In the genomic region with DNA sequence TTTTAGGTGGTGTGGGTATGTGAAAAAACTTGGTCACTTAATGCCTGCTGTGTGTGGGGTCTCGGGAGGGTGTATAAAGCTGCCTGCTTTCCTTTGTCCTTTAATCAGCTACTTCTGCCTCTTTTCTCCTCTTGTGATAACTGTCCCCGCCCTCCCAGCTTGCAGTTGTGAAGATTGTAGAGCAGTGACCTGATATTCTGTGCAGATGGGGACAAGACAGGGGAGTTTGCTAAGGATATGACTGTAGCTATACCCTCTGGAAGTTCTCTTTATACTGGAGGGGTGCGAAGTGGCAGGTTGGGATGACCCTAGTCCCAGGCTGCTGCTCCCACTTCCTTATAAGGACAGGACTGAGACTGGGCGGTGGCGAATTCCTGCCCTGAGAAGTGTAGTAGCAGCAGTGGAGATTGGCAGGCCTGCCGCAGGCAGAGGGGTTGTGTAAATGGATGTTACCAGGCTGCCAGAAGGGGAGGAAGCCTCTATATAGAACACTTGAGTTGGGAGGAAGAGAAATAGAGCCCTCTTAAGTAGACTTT, we compare ENCODE assay signal across 8 cellular contexts. TPM values are rescaled to one million over a fixed set of nuclear protein-coding genes. Genes with fewer than 3 reads are reported as not detected.
DNase-seq lines count a peak whose midpoint lies in the region; ATAC-seq, FAIRE-seq and TF ChIP-seq lines count a peak whose summit lies in the region.

No MANE protein-coding gene starts in this region.

- H4K20me1 ChIP-seq in GM12878 (ENCODE audit: control insufficient read depth, insufficient read depth): no peaks in the 10 kb centered on the region

- DNase-seq in AG10803 (ENCODE audit: low read depth) (peak; percentile 78), NOMO-1 treated with dmso at 0.1 percent for 144 hours (lab: John Stamatoyannopoulos, UW; ENCODE audit: unreplicated experiment) (peak; percentile 51), GM12878 (ENCODE audit: low read depth, low spot score) (no peak), hypothalamus (lab: John Stamatoyannopoulos, UW) (peak in 33 of 51 donors; percentile 5 to 54 (median 25)), psoas muscle (peak; percentile 78 to 92), NCI-H1694 treated with DMSO at 0.1 percent for 48 hours (lab: John Stamatoyannopoulos, UW) (no peak)

- H3K4me3 ChIP-seq in AG10803 (ENCODE audit: low read length) (peak overlapping the region; percentile 100), GM12878 (peak overlapping the region; percentile 90), psoas muscle (peak overlapping the region; percentile 95)

- no peak for TF ChIP-seq CTCF in AG10803 (conservative IDR thresholded peaks at IDR 0.05; ENCODE audit: low read length)
- no peak for TF ChIP-seq CTCF in GM12878 (IDR thresholded peaks at IDR 0.05 in 2 of 3, conservative IDR thresholded peaks at IDR 0.05 in 1 of 3; ENCODE audit: control insufficient read depth in 2 of 3, extremely low read depth in 1 of 3, insufficient read depth in 1 of 3, low read depth in 3 of 3, low read length in 3 of 3)
- TF ChIP-seq CTCF in psoas muscle (IDR thresholded peaks at IDR 0.05): no peak

- RAD21 ChIA-PET in GM12878 (lab: Charles Lee; ENCODE audit: unreplicated experiment): interaction anchor here (1.2 to 2.8 kb wide), 7 partner anchors 17 to 62 kb away, joined by 3 to 18 read pairs (median 5); a partner anchor contains a TSS

- H3K9me3 ChIP-seq in GM12878 (replicated peaks; ENCODE audit: control insufficient read depth, insufficient read depth, low read length) (no peaks in the 10 kb centered on the region), psoas muscle (no peaks in the 10 kb centered on the region)

- FAIRE-seq in GM12878 (lab: Jason Lieb, UNC): peak; percentile 18

- H3K9ac ChIP-seq in GM12878 (ENCODE audit: control insufficient read depth, insufficient read depth, low read length): peak overlapping the region; percentile 89

- WGBS in GM12878 (ENCODE audit: insufficient coverage, insufficient replicate concordance, low lambda C conversion rate, missing lambda C conversion rate): 0% methylated on average over 6 of the region's 6 CpGs
- 0 to 1% (median 1%) methylated on average over 6 of the region's 6 CpGs for WGBS in psoas muscle, 3 donors

- peak overlapping the region; percentile 98 for H3K4me2 ChIP-seq in GM12878 (ENCODE audit: control insufficient read depth, insufficient read depth)

- ATAC-seq in GM18505 (IDR thresholded peaks at IDR 0.05; ENCODE audit: unreplicated experiment): no peak
- peak; percentile 18 for ATAC-seq in GM12878
- peak; percentile 68 to 82 (median 78) for ATAC-seq in psoas muscle
- no peak for ATAC-seq in GM18511 (IDR thresholded peaks at IDR 0.05; ENCODE audit: unreplicated experiment)

- TF ChIP-seq EP300 in GM12878 (IDR thresholded peaks at IDR 0.05; ENCODE audit: borderline replicate concordance in 1 of 2, control insufficient read depth in 1 of 2, low read depth in 2 of 2, low read length in 2 of 2): no peak

- H2AFZ ChIP-seq in GM12878 (ENCODE audit: control insufficient read depth, low read depth, low read length): no peak overlapping the region

- SMC1A ChIA-PET in GM12878 (lab: Charles Lee; ENCODE audit: uncharacterized antibody, unreplicated experiment): interaction anchor here (0.6 to 2.4 kb wide), 5 partner anchors 17 to 34 kb away, joined by 3 to 12 read pairs (median 3); a partner anchor contains a TSS

- H3K27ac ChIP-seq in GM12878 (ENCODE audit: control insufficient read depth, insufficient read depth) (peak overlapping the region; percentile 91), psoas muscle (peak overlapping the region; percentile 94)

- H3K27me3 ChIP-seq in GM12878 (replicated peaks in 1 of 2; ENCODE audit: control insufficient read depth in 2 of 2, insufficient read depth in 2 of 2, low read length in 1 of 2): no peaks in the 10 kb centered on the region
- no peaks in the 10 kb centered on the region for H3K27me3 ChIP-seq in psoas muscle (ENCODE audit: insufficient read depth in 3 of 3, low read length in 2 of 3)

- intact Hi-C loops in GM12878 (cut with micrococcal nuclease; ENCODE audit: unreplicated experiment): loop anchor here (2.0 kb wide), 1 partner anchor 30 kb away; a partner anchor contains a TSS
- intact Hi-C loops in psoas muscle (cut with DNase I): loop anchor here (2.0 to 5.0 kb wide), 2 partner anchors 36 to 37 kb away; no protein-coding TSS in a partner anchor

- H3K36me3 ChIP-seq in GM12878 (ENCODE audit: control insufficient read depth in 2 of 2, insufficient read depth in 2 of 2, low read length in 1 of 2) (peaks cover 23 to 28% of the 10 kb centered on the region in 2 experiments), psoas muscle (ENCODE audit: insufficient read depth in 1 of 2, low read depth in 1 of 2) (peaks cover 21 to 46% of the 10 kb centered on the region in 2 donors)

- H3K4me1 ChIP-seq in GM12878 (ENCODE audit: control insufficient read depth, insufficient read depth, low read length): peaks cover 17% of the 10 kb centered on the region
- H3K4me1 ChIP-seq in psoas muscle: peaks cover 27% of the 10 kb centered on the region

- POLR2A ChIA-PET in GM12878 (lab: Charles Lee): interaction anchor here (0.5 to 2.5 kb wide), 16 partner anchors 8 to 1094 kb away, joined by 3 to 19 read pairs (median 4); a partner anchor contains a TSS

- peaks cover 39% of the 10 kb centered on the region for H3K79me2 ChIP-seq in GM12878 (ENCODE audit: control insufficient read depth, insufficient read depth, low read length)

- no peak for TF ChIP-seq RAD21 in GM12878 (IDR thresholded peaks at IDR 0.05; ENCODE audit: insufficient read depth, low read depth, low read length)

- CTCF ChIA-PET in GM12878 (lab: Yijun Ruan, JAX): interaction anchor here (0.6 to 2.2 kb wide), 11 partner anchors 14 to 430 kb away, joined by 3 to 13 read pairs (median 4); a partner anchor contains a TSS

- TSS peak; percentile 73 for BruUV-seq in GM12878 (replicated peaks; lab: Mats Ljungman, UMichigan)

- in situ Hi-C loops in GM12878 (cut with MboI): no loop called here

- TF ChIP-seq POLR2A in GM18505 (IDR thresholded peaks at IDR 0.05; ENCODE audit: borderline replicate concordance, extremely low read depth, insufficient read depth, insufficient read length) (peak; percentile 34), GM12878 (IDR thresholded peaks at IDR 0.05; ENCODE audit: low read depth, low read length) (peak; percentile 31; the same call in 1 of the 2 replicates)

RNA-seq across cellular contexts. Expression of a gene that starts 0.8 kb away (rescaled TPM):
- 108 and 118 TPM in 2 replicates for total RNA-seq in GM12878 (2013; cell fraction: nucleolus; rRNA removed)
- total RNA-seq in GM12878 (2014; rRNA removed): 1,128 and 1,250 TPM in 2 replicates
- 1,571 and 1,613 TPM in 2 replicates for total RNA-seq in GM12878 (2014; rRNA removed; fragmentation: Illumina TruSeq; extraction: Trizol)
- 1,000 and 1,003 TPM in 2 replicates for total RNA-seq in GM12878 (2021)
- 1,713 TPM for polyA plus RNA-seq in GM12878 (2011; ENCODE audit: low read depth)
- polyA plus RNA-seq in GM12878 (2011; rRNA removed): 2,085 and 2,088 TPM in 2 replicates
- polyA plus RNA-seq in GM12878 (2011; cell fraction: cytosol; rRNA removed): 1,611 and 1,625 TPM in 2 replicates
- polyA plus RNA-seq in GM12878 (2011; cell fraction: nucleus; rRNA removed): 932 and 1,124 TPM in 2 replicates
- polyA plus RNA-seq in GM12878 (2012): 940 and 1,094 TPM in 2 replicates
- polyA plus RNA-seq in GM12878 (2014; fragmentation: Illumina TruSeq; extraction: Trizol): 1,228 and 1,402 TPM in 2 replicates
- polyA plus RNA-seq in GM12878 (2014; fragmentation: Nextera tagmentation; extraction: Ambion mirVana): 1,000 to 10,000 TPM; 3,206 to 4,116 TPM
- 1,169 and 1,187 TPM in 2 replicates for polyA plus RNA-seq in GM12878 (2014; rRNA removed)
- 1,000 to 10,000 TPM; 2,172 to 2,412 TPM for polyA plus RNA-seq in GM12878 (2016; fragmentation: Nextera tagmentation; extraction: Ambion mirVana)
- 355 and 360 TPM in 2 replicates for polyA minus RNA-seq in GM12878 (2011; rRNA and poly(A)+ RNA removed)
- polyA minus RNA-seq in GM12878 (2011; cell fraction: cytosol; rRNA and poly(A)+ RNA removed): 115 and 135 TPM in 2 replicates
- polyA minus RNA-seq in GM12878 (2011; cell fraction: nucleus; rRNA and poly(A)+ RNA removed): 233 and 287 TPM in 2 replicates
- 100 to 1,000 TPM; 216 to 395 (median 291) TPM for total RNA-seq in psoas muscle
- 100 to 1,000 TPM; 384 to 711 (median 489) TPM for polyA plus RNA-seq in psoas muscle

RNA-seq across cellular contexts. Expression of a gene that starts 6.6 kb away (rescaled TPM):
- 27.5 and 28.3 TPM in 2 replicates for total RNA-seq in GM12878 (2013; cell fraction: nucleolus; rRNA removed)
- total RNA-seq in GM12878 (2014; rRNA removed) (79.1 and 83.8 TPM in 2 replicates), GM12878 (2014; rRNA removed; fragmentation: Illumina TruSeq; extraction: Trizol) (100 and 119 TPM in 2 replicates), GM12878 (2021) (110 and 117 TPM in 2 replicates), psoas muscle (1,000 to 10,000 TPM in 1 of 4 donors, 100 to 1,000 TPM in 3; 113 to 2,222 (median 606) TPM)
- 38.7 TPM for polyA plus RNA-seq in GM12878 (2011; ENCODE audit: low read depth)
- polyA plus RNA-seq in GM12878 (2011; rRNA removed) (62.6 and 88.4 TPM in 2 replicates), GM12878 (2014; fragmentation: Illumina TruSeq; extraction: Trizol) (24.0 and 75.5 TPM in 2 replicates), GM12878 (2014; fragmentation: Nextera tagmentation; extraction: Ambion mirVana) (100 to 1,000 TPM; 117 to 153 TPM), GM12878 (2014; rRNA removed) (108 and 118 TPM in 2 replicates), GM12878 (2016; fragmentation: Nextera tagmentation; extraction: Ambion mirVana) (100 to 1,000 TPM; 109 to 131 TPM), psoas muscle (100 to 1,000 TPM; 151 to 786 (median 413) TPM)
- 89.5 and 115 TPM in 2 replicates for polyA plus RNA-seq in GM12878 (2011; cell fraction: cytosol; rRNA removed)
- polyA plus RNA-seq in GM12878 (2011; cell fraction: nucleus; rRNA removed): 58.6 and 60.8 TPM in 2 replicates
- 86.7 and 121 TPM in 2 replicates for polyA plus RNA-seq in GM12878 (2012)
- polyA minus RNA-seq in GM12878 (2011; rRNA and poly(A)+ RNA removed): 37.7 and 41.9 TPM in 2 replicates
- polyA minus RNA-seq in GM12878 (2011; cell fraction: cytosol; rRNA and poly(A)+ RNA removed): 12.2 and 14.5 TPM in 2 replicates
- polyA minus RNA-seq in GM12878 (2011; cell fraction: nucleus; rRNA and poly(A)+ RNA removed): 10.8 and 14.4 TPM in 2 replicates

RNA-seq across cellular contexts. Expression of a gene that starts 30.3 kb away (rescaled TPM):
- 135 and 138 TPM in 2 replicates for total RNA-seq in GM12878 (2013; cell fraction: nucleolus; rRNA removed)
- total RNA-seq in GM12878 (2014; rRNA removed): 24.9 and 25.2 TPM in 2 replicates
- total RNA-seq in GM12878 (2014; rRNA removed; fragmentation: Illumina TruSeq; extraction: Trizol): 26.6 and 31.8 TPM in 2 replicates
- total RNA-seq in GM12878 (2021): 67.1 and 68.6 TPM in 2 replicates
- polyA plus RNA-seq in GM12878 (2011; ENCODE audit: low read depth): 22.4 TPM
- polyA plus RNA-seq in GM12878 (2011; rRNA removed): 50.2 and 52.9 TPM in 2 replicates
- polyA plus RNA-seq in GM12878 (2011; cell fraction: cytosol; rRNA removed): 29.4 and 31.0 TPM in 2 replicates
- 128 and 170 TPM in 2 replicates for polyA plus RNA-seq in GM12878 (2011; cell fraction: nucleus; rRNA removed)
- 37.4 and 47.8 TPM in 2 replicates for polyA plus RNA-seq in GM12878 (2012)
- 59.6 and 61.1 TPM in 2 replicates for polyA plus RNA-seq in GM12878 (2014; fragmentation: Illumina TruSeq; extraction: Trizol)
- 10 to 100 TPM; 13.6 to 27.8 TPM for polyA plus RNA-seq in GM12878 (2014; fragmentation: Nextera tagmentation; extraction: Ambion mirVana)
- 31.7 and 38.3 TPM in 2 replicates for polyA plus RNA-seq in GM12878 (2014; rRNA removed)
- polyA plus RNA-seq in GM12878 (2016; fragmentation: Nextera tagmentation; extraction: Ambion mirVana): 10 to 100 TPM; 60.8 to 71.2 TPM
- 74.8 and 88.5 TPM in 2 replicates for polyA minus RNA-seq in GM12878 (2011; rRNA and poly(A)+ RNA removed)
- polyA minus RNA-seq in GM12878 (2011; cell fraction: cytosol; rRNA and poly(A)+ RNA removed): 34.7 and 45.2 TPM in 2 replicates
- polyA minus RNA-seq in GM12878 (2011; cell fraction: nucleus; rRNA and poly(A)+ RNA removed): 76.6 and 115 TPM in 2 replicates
- 10 to 100 TPM; 49.8 to 78.7 (median 69.7) TPM for total RNA-seq in psoas muscle
- polyA plus RNA-seq in psoas muscle: 10 to 100 TPM; 16.5 to 46.1 (median 26.5) TPM

RNA-seq across cellular contexts. Expression of a gene that starts 30.9 kb away (rescaled TPM):
- 75.5 and 88.1 TPM in 2 replicates for total RNA-seq in GM12878 (2013; cell fraction: nucleolus; rRNA removed)
- total RNA-seq in GM12878 (2014; rRNA removed) (86.6 and 105 TPM in 2 replicates), GM12878 (2014; rRNA removed; fragmentation: Illumina TruSeq; extraction: Trizol) (47.5 and 49.9 TPM in 2 replicates), GM12878 (2021) (84.1 and 92.9 TPM in 2 replicates), psoas muscle (10 to 100 TPM; 36.7 to 57.4 (median 44.4) TPM)
- polyA plus RNA-seq in GM12878 (2011; ENCODE audit: low read depth): 45.0 TPM
- polyA plus RNA-seq in GM12878 (2011; rRNA removed) (35.8 and 84.4 TPM in 2 replicates), GM12878 (2014; fragmentation: Illumina TruSeq; extraction: Trizol) (61.3 and 120 TPM in 2 replicates), GM12878 (2014; fragmentation: Nextera tagmentation; extraction: Ambion mirVana) (10 to 100 TPM; 55.6 to 57.9 TPM), GM12878 (2014; rRNA removed) (58.2 and 70.6 TPM in 2 replicates), GM12878 (2016; fragmentation: Nextera tagmentation; extraction: Ambion mirVana) (10 to 100 TPM; 89.7 to 96.6 TPM), psoas muscle (10 to 100 TPM; 20.2 to 40.6 (median 21.0) TPM)
- polyA plus RNA-seq in GM12878 (2011; cell fraction: cytosol; rRNA removed): 74.3 and 108 TPM in 2 replicates
- 130 and 135 TPM in 2 replicates for polyA plus RNA-seq in GM12878 (2011; cell fraction: nucleus; rRNA removed)
- polyA plus RNA-seq in GM12878 (2012): 45.5 and 54.9 TPM in 2 replicates
- 94.9 and 103 TPM in 2 replicates for polyA minus RNA-seq in GM12878 (2011; rRNA and poly(A)+ RNA removed)
- 52.5 and 60.8 TPM in 2 replicates for polyA minus RNA-seq in GM12878 (2011; cell fraction: cytosol; rRNA and poly(A)+ RNA removed)
- polyA minus RNA-seq in GM12878 (2011; cell fraction: nucleus; rRNA and poly(A)+ RNA removed): 45.0 and 55.4 TPM in 2 replicates

RNA-seq across cellular contexts. Expression of a gene that starts 40.9 kb away (rescaled TPM):
- total RNA-seq in GM12878 (2013; cell fraction: nucleolus; rRNA removed): 17.6 and 18.6 TPM in 2 replicates
- total RNA-seq in GM12878 (2014; rRNA removed) (4.2 and 4.4 TPM in 2 replicates), GM12878 (2014; rRNA removed; fragmentation: Illumina TruSeq; extraction: Trizol) (4.3 TPM in 2 replicates), GM12878 (2021) (6.4 and 7.0 TPM in 2 replicates), psoas muscle (10 to 100 TPM in 1 of 4 donors, 1 to 10 TPM in 3; 5.0 to 10.3 (median 6.6) TPM)
- 0.56 TPM for polyA plus RNA-seq in GM12878 (2011; ENCODE audit: low read depth)
- polyA plus RNA-seq in GM12878 (2011; rRNA removed) (1.3 and 1.8 TPM in 2 replicates), GM12878 (2014; fragmentation: Illumina TruSeq; extraction: Trizol) (1.8 and 2.6 TPM in 2 replicates), GM12878 (2014; fragmentation: Nextera tagmentation; extraction: Ambion mirVana) (under 1 TPM; 0.56 to 0.75 TPM), GM12878 (2014; rRNA removed) (3.2 and 4.0 TPM in 2 replicates), GM12878 (2016; fragmentation: Nextera tagmentation; extraction: Ambion mirVana) (1 to 10 TPM; 3.3 to 4.2 TPM), psoas muscle (1 to 10 TPM; 3.5 to 7.8 (median 4.5) TPM)
- 1.3 and 1.7 TPM in 2 replicates for polyA plus RNA-seq in GM12878 (2011; cell fraction: cytosol; rRNA removed)
- 4.7 and 5.0 TPM in 2 replicates for polyA plus RNA-seq in GM12878 (2011; cell fraction: nucleus; rRNA removed)
- 0.89 and 1.4 TPM in 2 replicates for polyA plus RNA-seq in GM12878 (2012)
- 11.3 and 12.2 TPM in 2 replicates for polyA minus RNA-seq in GM12878 (2011; rRNA and poly(A)+ RNA removed)
- polyA minus RNA-seq in GM12878 (2011; cell fraction: cytosol; rRNA and poly(A)+ RNA removed): 2.3 and 2.7 TPM in 2 replicates
- 19.3 and 28.1 TPM in 2 replicates for polyA minus RNA-seq in GM12878 (2011; cell fraction: nucleus; rRNA and poly(A)+ RNA removed)

Comparison
In these comparisons a context has a peak if more than half of its experiments do, and no peak if none do; other contexts are left out.
1. DNase-seq: peak in AG10803 (single experiment), NOMO-1 treated with dmso at 0.1 percent for 144 hours (single experiment), hypothalamus (33 of 51) and psoas muscle (2 of 2); none in GM12878 (single experiment) and NCI-H1694 treated with DMSO at 0.1 percent for 48 hours (single experiment).
2. ATAC-seq: peak in GM12878 (single experiment) and psoas muscle (4 of 4); none in GM18505 (single experiment) and GM18511 (single experiment).
3. Peak in every context shown above with its lines, with median percentiles within 50 percentile points of each other: H3K4me3 ChIP-seq.